8 cellular contexts compared by ENCODE assay signal in genomic region chr1:61051455-61052392, GRCh38. TPM values are rescaled to one million over a fixed set of nuclear protein-coding genes. Genes with fewer than 3 reads are reported as not detected.
DNase-seq lines count a peak whose midpoint lies in the region; ATAC-seq and TF ChIP-seq lines count a peak whose summit lies in the region.

No MANE protein-coding gene starts in this region.

- H3K4me3 Mint-ChIP-seq in natural killer cell: peak overlapping the region; percentile 77

- H3K4me3 ChIP-seq in ACC112 (ENCODE audit: low read depth, low read length) (peak overlapping the region; percentile 90), OCI-LY1 (ENCODE audit: low read depth, low read length, poor library complexity, severe bottlenecking) (peak overlapping the region; percentile 78), epithelial cell of proximal tubule (ENCODE audit: low read depth, low read length) (peak overlapping the region; percentile 81)

- no peak for DNase-seq in epithelial cell of proximal tubule (ENCODE audit: low read depth)
- no peak for DNase-seq in natural killer cell
- no peak for DNase-seq in NCI-H2196 (lab: John Stamatoyannopoulos, UW; ENCODE audit: unreplicated experiment)

- no peaks in the 10 kb centered on the region for H3K9me3 ChIP-seq in OCI-LY1 (ENCODE audit: low read length)

- H3K36me3 ChIP-seq in ACC112 (ENCODE audit: insufficient read depth, low read length): no peaks in the 10 kb centered on the region
- no peaks in the 10 kb centered on the region for H3K36me3 ChIP-seq in OCI-LY1 (ENCODE audit: insufficient read depth, low read length)

- H4K20me1 ChIP-seq in OCI-LY1 (ENCODE audit: insufficient read depth, low read length): no peaks in the 10 kb centered on the region

- H3K36me3 Mint-ChIP-seq in natural killer cell: no peaks in the 10 kb centered on the region

- ATAC-seq in natural killer cell (no peak), HG02610 (IDR thresholded peaks at IDR 0.05; ENCODE audit: unreplicated experiment) (no peak), GM21723 (IDR thresholded peaks at IDR 0.05; ENCODE audit: unreplicated experiment) (no peak), HG03460 (IDR thresholded peaks at IDR 0.05; ENCODE audit: unreplicated experiment) (no peak)

- H3K9ac ChIP-seq in OCI-LY1 (ENCODE audit: low read length): no peak overlapping the region

- H3K79me2 ChIP-seq in ACC112 (ENCODE audit: control insufficient read depth, insufficient read depth, low read length, unreplicated experiment) (no peaks in the 10 kb centered on the region), OCI-LY1 (ENCODE audit: insufficient read depth, low read length) (no peaks in the 10 kb centered on the region)

- H3K27ac Mint-ChIP-seq in natural killer cell: no peak overlapping the region

- H3K9me3 Mint-ChIP-seq in natural killer cell: no peaks in the 10 kb centered on the region

- intact Hi-C loops in natural killer cell (cut with micrococcal nuclease): loop anchor here (2.0 to 10.0 kb wide), 8 partner anchors 25 to 801 kb away; no protein-coding TSS in a partner anchor

- no peaks in the 10 kb centered on the region for H3F3A ChIP-seq in OCI-LY1 (ENCODE audit: insufficient read depth, low read length)

- TF ChIP-seq CTCF in OCI-LY1 (IDR thresholded peaks at IDR 0.05; ENCODE audit: low read length): no peak
- TF ChIP-seq CTCF in epithelial cell of proximal tubule (conservative IDR thresholded peaks at IDR 0.05; ENCODE audit: low read depth, low read length): no peak
- TF ChIP-seq CTCF in natural killer cell (IDR thresholded peaks at IDR 0.05): no peak

- peaks cover 23 to 26% of the 10 kb centered on the region in 2 donors for H3K4me1 Mint-ChIP-seq in natural killer cell

- H3K4me1 ChIP-seq in ACC112 (ENCODE audit: control insufficient read depth, insufficient read depth, low read length, unreplicated experiment) (no peaks in the 10 kb centered on the region), OCI-LY1 (ENCODE audit: insufficient read depth, low read length, severe bottlenecking) (peaks cover 31% of the 10 kb centered on the region)

- peaks cover 56 to 64% of the 10 kb centered on the region in 2 donors for H3K27me3 Mint-ChIP-seq in natural killer cell (ENCODE audit: low read depth in 2 of 2)

- no peaks in the 10 kb centered on the region for H3K9me2 ChIP-seq in OCI-LY1 (ENCODE audit: low read depth, low read length)

- H3K27ac ChIP-seq in ACC112 (ENCODE audit: low read depth, low read length): no peak overlapping the region
- H3K27ac ChIP-seq in OCI-LY1 (ENCODE audit: low read depth, low read length, poor library complexity, severe bottlenecking): no peak overlapping the region

- no peaks in the 10 kb centered on the region for H3K27me3 ChIP-seq in ACC112 (ENCODE audit: insufficient read depth, low read length)
- H3K27me3 ChIP-seq in OCI-LY1 (ENCODE audit: insufficient read depth, low read length): no peaks in the 10 kb centered on the region

- H3K4me2 ChIP-seq in OCI-LY1 (ENCODE audit: low read length): peak overlapping the region; percentile 82

- H2AFZ ChIP-seq in ACC112 (ENCODE audit: low read length, unreplicated experiment) (no peak overlapping the region), OCI-LY1 (ENCODE audit: low read length) (no peak overlapping the region)

RNA-seq across cellular contexts. Expression of gene NFIA, which starts 30.6 kb away (rescaled TPM):
- 0.58 and 1.6 TPM in 2 replicates for total RNA-seq in epithelial cell of proximal tubule
- 1 to 10 TPM; 3.5 to 6.5 (median 3.6) TPM for total RNA-seq in natural killer cell
